ENCODE assay signal across 29 cellular contexts in genomic region chr21:45445369-45445768, GRCh38.
"Had no signal": no experiment of that assay in that cellular context is flagged by ENCODE, and none has a peak within 500 bp of the region (broad histone marks: within the 10 kb centered on the region; RNA-seq: fewer than 3 reads in every experiment).

No MANE protein-coding gene starts in this region.

- ATAC-seq: esophagus mucosa; foreskin keratinocyte; gastroesophageal sphincter; heart left ventricle; left ventricle myocardium superior; lower lobe of right lung; natural killer cell; pancreas; sciatic nerve; stimulated activated naive CD8-positive, alpha-beta T cell treated with anti-CD3 and anti-CD28 coated beads, Interleukin-15, amount 100 ng/mL, for 72 hours; upper lobe of right lung had no signal

- H3K4me1 ChIP-seq: foreskin keratinocyte, heart left ventricle, lower lobe of right lung, pancreas, right atrium auricular region, transverse colon, upper lobe of right lung, uterus had no signal

- H3K9me3 ChIP-seq: lower lobe of right lung, pancreas, suprapubic skin, transverse colon, upper lobe of right lung had no signal

- H3K36me3 ChIP-seq: gastroesophageal sphincter, lower lobe of right lung, pancreas, right atrium auricular region, suprapubic skin, transverse colon, upper lobe of right lung, uterus had no signal

- H3K27me3 ChIP-seq: dorsolateral prefrontal cortex, foreskin keratinocyte, heart left ventricle, hepatocyte, pancreas, right atrium auricular region, suprapubic skin, transverse colon, upper lobe of right lung, uterus had no signal

- H3K4me3 ChIP-seq: dorsolateral prefrontal cortex, gastroesophageal sphincter, heart left ventricle, hepatocyte, lower lobe of right lung, pancreas, right atrium auricular region, smooth muscle cell, suprapubic skin, transverse colon, upper lobe of right lung, uterus had no signal

- DNase-seq: dorsolateral prefrontal cortex; effector CD4-positive, alpha-beta T cell; endodermal cell; foreskin keratinocyte; islet precursor cell; kidney glomerular epithelial cell; left ventricle myocardium superior; lower lobe of right lung; natural killer cell; occipital lobe; pancreas; stimulated activated CD4-positive, alpha-beta T cell treated with anti-CD3 and anti-CD28 coated beads, Interleukin-12 subunit alpha, Interleukin-12 subunit beta, amount 100 ng/mL, for 4 hours; stimulated activated CD4-positive, alpha-beta T cell treated with anti-CD3 and anti-CD28 coated beads, Interleukin-1b, Interleukin-23, amount 100 ng/mL, for 48 hours; stimulated activated CD4-positive, alpha-beta T cell treated with anti-CD3 and anti-CD28 coated beads, Interleukin-4, amount 100 ng/mL, for 1 hour; stimulated activated CD8-positive, alpha-beta memory T cell treated with anti-CD3 and anti-CD28 coated beads, Interleukin-4, amount 100 ng/mL, for 48 hours; stimulated activated naive CD4-positive, alpha-beta T cell; stimulated activated naive CD8-positive, alpha-beta T cell treated with anti-CD3 and anti-CD28 coated beads, Interleukin-15, amount 100 ng/mL, for 72 hours; transverse colon; upper lobe of right lung; uterus had no signal

- H3K27ac ChIP-seq: dorsolateral prefrontal cortex, epithelial cell of prostate, foreskin keratinocyte, gastroesophageal sphincter, heart left ventricle, hepatocyte, lower lobe of right lung, pancreas, right atrium auricular region, suprapubic skin, transverse colon, upper lobe of right lung, uterus had no signal
